Comparison of ENCODE assay signal across 1 cellular context in genomic region chr2:152050345-152050744, GRCh38.
TF ChIP-seq lines count a peak whose summit lies in the region.

No MANE protein-coding gene starts in this region.

TF ChIP-seq in GM12878, 131 proteins besides CTCF, POLR2A, EP300 and RAD21:
- TF ChIP-seq ZBTB40 (IDR thresholded peaks at IDR 0.05; ENCODE audit: borderline replicate concordance) (no peak), RELA (IDR thresholded peaks at IDR 0.05; ENCODE audit: borderline replicate concordance, partially characterized antibody) (no peak), YBX1 (IDR thresholded peaks at IDR 0.05) (no peak), MXI1 (IDR thresholded peaks at IDR 0.05; ENCODE audit: low read depth, low read length) (no peak), TAF1 (IDR thresholded peaks at IDR 0.05; ENCODE audit: borderline replicate concordance, low read depth, low read length) (no peak)
